11 cellular contexts compared by ENCODE assay signal in genomic region chr5:38800515-38800914, GRCh38.
"Had no signal": no experiment of that assay in that cellular context is flagged by ENCODE, and none has a peak within 500 bp of the region (broad histone marks: within the 10 kb centered on the region; RNA-seq: fewer than 3 reads in every experiment).

No MANE protein-coding gene starts in this region.

- H3K27ac Mint-ChIP-seq: activated CD4-positive, alpha-beta T cell treated with anti-CD3 and anti-CD28 coated beads for 36 hours; activated CD8-positive, alpha-beta T cell treated with anti-CD3 and anti-CD28 coated beads, Interleukin-2, amount 10 ng/mL, durations not matched to agents 7 days and 5 days; activated naive CD8-positive, alpha-beta T cell treated with anti-CD3 and anti-CD28 coated beads, Interleukin-2, amount 50 U/mL, for 24 hours; type B pancreatic cell had no signal

- H3K9me3 Mint-ChIP-seq: activated naive CD8-positive, alpha-beta T cell treated with anti-CD3 and anti-CD28 coated beads, Interleukin-2, amount 50 U/mL, for 24 hours; nephron progenitor cell; type B pancreatic cell had no signal

- H3K36me3 Mint-ChIP-seq: type B pancreatic cell had no signal

- H3K9me3 ChIP-seq: psoas muscle had no signal

- H3K4me3 ChIP-seq: psoas muscle had no signal

- H3K27ac ChIP-seq: psoas muscle had no signal

- H3K4me3 Mint-ChIP-seq: activated CD4-positive, alpha-beta T cell treated with anti-CD3 and anti-CD28 coated beads for 36 hours; activated CD8-positive, alpha-beta T cell treated with anti-CD3 and anti-CD28 coated beads, Interleukin-2, amount 10 ng/mL, durations not matched to agents 7 days and 5 days; activated naive CD8-positive, alpha-beta T cell treated with anti-CD3 and anti-CD28 coated beads, Interleukin-2, amount 50 U/mL, for 24 hours; nephron progenitor cell; type B pancreatic cell had no signal

- DNase-seq: activated CD4-positive, alpha-beta T cell treated with anti-CD3 and anti-CD28 coated beads for 36 hours; activated CD8-positive, alpha-beta memory T cell treated with anti-CD3 and anti-CD28 coated beads, Interleukin-2, amount 50 U/mL, for 48 hours; activated CD8-positive, alpha-beta T cell treated with anti-CD3 and anti-CD28 coated beads, Interleukin-2, amount 10 ng/mL, durations not matched to agents 7 days and 5 days; activated naive CD8-positive, alpha-beta T cell treated with anti-CD3 and anti-CD28 coated beads, Interleukin-2, amount 50 U/mL, for 24 hours; nephron progenitor cell; stimulated activated CD4-positive, alpha-beta T cell treated with anti-CD3 and anti-CD28 coated beads, Interleukin-15, amount 100 ng/mL, for 24 hours; stimulated activated CD4-positive, alpha-beta T cell treated with anti-CD3 and anti-CD28 coated beads, Interleukin-4, amount 100 ng/mL, for 24 hours; SW 1271; T-helper 9 cell had no signal

- H3K27me3 Mint-ChIP-seq: type B pancreatic cell had no signal

- ATAC-seq: activated CD4-positive, alpha-beta T cell treated with anti-CD3 and anti-CD28 coated beads for 36 hours; activated CD8-positive, alpha-beta T cell treated with anti-CD3 and anti-CD28 coated beads, Interleukin-2, amount 10 ng/mL, durations not matched to agents 7 days and 5 days; activated naive CD8-positive, alpha-beta T cell treated with anti-CD3 and anti-CD28 coated beads, Interleukin-2, amount 50 U/mL, for 24 hours had no signal
